Comparison of ENCODE assay signal across 28 cellular contexts in the genomic region with DNA sequence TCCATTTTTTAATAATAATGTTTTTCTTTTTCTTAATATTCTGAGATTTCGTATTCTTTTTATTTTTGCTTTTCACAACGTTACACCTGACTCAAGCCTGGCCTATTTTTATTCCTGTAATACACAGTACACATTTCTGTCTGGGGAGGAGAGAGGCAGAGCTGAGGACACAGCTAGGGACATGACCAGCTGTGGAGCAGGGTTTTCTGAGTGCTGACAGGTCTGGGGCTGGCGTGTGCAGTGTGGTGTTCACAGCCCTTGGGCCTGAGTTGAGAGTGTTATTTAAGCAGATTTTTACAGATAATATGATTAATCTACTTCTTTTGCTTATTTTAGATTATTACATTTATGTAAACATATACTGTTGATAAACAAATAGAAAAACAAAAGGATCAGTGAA. TPM values are rescaled to one million over a fixed set of nuclear protein-coding genes. Genes with fewer than 3 reads are reported as not detected.
"Had no signal": no experiment of that assay in that cellular context is flagged by ENCODE, and none has a peak within 500 bp of the region (broad histone marks: within the 10 kb centered on the region; RNA-seq: fewer than 3 reads in every experiment).

No MANE protein-coding gene starts in this region.

- ATAC-seq: activated T-helper 17 cell treated with anti-CD3 and anti-CD28 coated beads, Interleukin-2, amount 50 U/mL, for 72 hours; K562; Panc1; T-helper 17 cell; WTC11 had no signal

- H3K4me3 ChIP-seq: K562 had no signal

- H3K4me3 Mint-ChIP-seq: activated naive CD4-positive, alpha-beta T cell treated with anti-CD3 and anti-CD28 coated beads for 36 hours; activated naive CD8-positive, alpha-beta T cell; activated T-helper 17 cell treated with anti-CD3 and anti-CD28 coated beads, Interleukin-2, amount 50 U/mL, for 72 hours; brain; T-helper 17 cell; WTC11 had no signal

- H3K4me1 Mint-ChIP-seq: activated T-helper 17 cell treated with anti-CD3 and anti-CD28 coated beads, Interleukin-2, amount 50 U/mL, for 72 hours; brain had no signal

- DNase-seq: activated CD4-positive, alpha-beta T cell treated with anti-CD3 and anti-CD28 coated beads for 48 hours; activated CD4-positive, alpha-beta T cell treated with anti-CD3 and anti-CD28 coated beads, Interleukin-2, amount 50 U/mL, for 4 hours; activated CD4-positive, CD25-positive, alpha-beta regulatory T cell treated with anti-CD3 and anti-CD28 coated beads, Interleukin-2, amount 50 U/mL, for 72 hours; activated gamma-delta T cell; activated naive CD4-positive, alpha-beta T cell treated with anti-CD3 and anti-CD28 coated beads for 36 hours; activated T-cell treated with anti-CD3 and anti-CD28 coated beads for 4 hours; activated T-cell treated with anti-CD3 and anti-CD28 coated beads, Interleukin-2, amount 50 U/mL, for 48 hours; amygdala; Karpas-422; NCI-H1105 treated with DMSO at 0.1 percent for 48 hours; NCI-H1436 treated with DMSO at 0.1 percent for 48 hours; NCI-H187; NCI-H2081; NCI-H510A treated with DMSO at 0.1 percent for 48 hours; NCI-H69; NK-92 treated with Interleukin-12 subunit alpha and Interleukin-12 subunit beta, amount 100 ng/mL, for 24 hours; OCI-M1; RPMI8226; SHP77 treated with DMSO at 0.1 percent for 48 hours; T-helper 17 cell; T-helper 9 cell had no signal

- H3K9me3 Mint-ChIP-seq: activated naive CD4-positive, alpha-beta T cell treated with anti-CD3 and anti-CD28 coated beads for 36 hours; activated T-helper 17 cell treated with anti-CD3 and anti-CD28 coated beads, Interleukin-2, amount 50 U/mL, for 72 hours; brain; WTC11 had no signal

- H3K27me3 Mint-ChIP-seq: activated naive CD8-positive, alpha-beta T cell; activated T-helper 17 cell treated with anti-CD3 and anti-CD28 coated beads, Interleukin-2, amount 50 U/mL, for 72 hours; brain; T-helper 17 cell had no signal

- H3K27ac Mint-ChIP-seq: activated naive CD4-positive, alpha-beta T cell treated with anti-CD3 and anti-CD28 coated beads for 36 hours; T-helper 17 cell; WTC11 had no signal

RNA-seq across cellular contexts. Expression of gene ZAP70, which starts 55.9 kb away (rescaled TPM):
- total RNA-seq: SK-MEL-5 had no signal
